Comparison of ENCODE assay signal across 8 cellular contexts in genomic region chr20:35954907-35955251, GRCh38. TPM values are rescaled to one million over a fixed set of nuclear protein-coding genes. Genes with fewer than 3 reads are reported as not detected.
DNase-seq lines count a peak whose midpoint lies in the region; ATAC-seq and TF ChIP-seq lines count a peak whose summit lies in the region.

No MANE protein-coding gene starts in this region.

- H3K27me3 Mint-ChIP-seq in immature natural killer cell (ENCODE audit: low read depth in 3 of 3) = peaks cover 8 to 17% (median 12%) of the 10 kb centered on the region in 3 donors
- H3K27me3 Mint-ChIP-seq in stimulated activated naive B cell treated with anti-CD40 and anti-IgM and Interleukin-4, amounts not matched to agents 10 μg/mL and 1 μg/mL and 100 μg/mL, for 72 hours = no peaks in the 10 kb centered on the region

- H3K4me1 Mint-ChIP-seq in immature natural killer cell = peaks cover 23 to 31% of the 10 kb centered on the region in 2 donors
- H3K4me1 Mint-ChIP-seq in stimulated activated naive B cell treated with anti-CD40 and anti-IgM and Interleukin-4, amounts not matched to agents 10 μg/mL and 1 μg/mL and 100 μg/mL, for 72 hours = peaks cover 10 to 15% of the 10 kb centered on the region in 2 donors

- no peak for TF ChIP-seq CTCF in astrocyte of the cerebellum (IDR thresholded peaks at IDR 0.05; ENCODE audit: low read depth, low read length, missing control alignments)

- in situ Hi-C loops in astrocyte of the cerebellum (cut with HindIII; ENCODE audit: low sequenced_read_pairs) = no loop called here

- peak overlapping the region; percentile 98 for H3K4me3 ChIP-seq in astrocyte of the cerebellum (ENCODE audit: low read depth, low read length)

- peak overlapping the region; percentile 99 to 100 (median 100) for H3K27ac Mint-ChIP-seq in immature natural killer cell
- H3K27ac Mint-ChIP-seq in stimulated activated naive B cell treated with anti-CD40 and anti-IgM and Interleukin-4, amounts not matched to agents 10 μg/mL and 1 μg/mL and 100 μg/mL, for 72 hours = peak overlapping the region; percentile 100

- H3K9me3 Mint-ChIP-seq in immature natural killer cell = no peaks in the 10 kb centered on the region
- H3K9me3 Mint-ChIP-seq in stimulated activated naive B cell treated with anti-CD40 and anti-IgM and Interleukin-4, amounts not matched to agents 10 μg/mL and 1 μg/mL and 100 μg/mL, for 72 hours = peaks cover 6 to 8% of the 10 kb centered on the region in 2 donors

- H3K36me3 Mint-ChIP-seq in immature natural killer cell = peaks cover 0 to 4% (median 0%) of the 10 kb centered on the region in 3 donors
- H3K36me3 Mint-ChIP-seq in stimulated activated naive B cell treated with anti-CD40 and anti-IgM and Interleukin-4, amounts not matched to agents 10 μg/mL and 1 μg/mL and 100 μg/mL, for 72 hours = peaks cover 12 to 14% of the 10 kb centered on the region in 2 donors

- peak; percentile 45 for DNase-seq in stimulated activated CD4-positive, alpha-beta T cell treated with anti-CD3 and anti-CD28 coated beads, Interleukin-15, amount 100 ng/mL, for 24 hours
- no peak for DNase-seq in stimulated activated CD4-positive, alpha-beta T cell treated with anti-CD3 and anti-CD28 coated beads, Interleukin-2, amount 100 ng/mL, for 48 hours
- peak; percentile 56 for DNase-seq in NCI-H2196 (lab: John Stamatoyannopoulos, UW; ENCODE audit: unreplicated experiment)
- DNase-seq in astrocyte of the cerebellum (ENCODE audit: low read depth) = no peak
- peak; percentile 68 to 78 (median 74) for DNase-seq in immature natural killer cell
- DNase-seq in stimulated activated naive B cell treated with anti-CD40 and anti-IgM and Interleukin-4, amounts not matched to agents 10 μg/mL and 1 μg/mL and 100 μg/mL, for 72 hours = no peak
- DNase-seq in KG1 (lab: John Stamatoyannopoulos, UW) = no peak
- DNase-seq in head of caudate nucleus = no peak

- peak; percentile 28 to 36 for ATAC-seq in stimulated activated naive B cell treated with anti-CD40 and anti-IgM and Interleukin-4, amounts not matched to agents 10 μg/mL and 1 μg/mL and 100 μg/mL, for 72 hours (replicated peaks)

- intact Hi-C loops in head of caudate nucleus (cut with DNase I) = no loop called here

- H3K4me3 Mint-ChIP-seq in immature natural killer cell = peak overlapping the region; percentile 99 to 100 (median 99)
- peak overlapping the region; percentile 93 to 100 for H3K4me3 Mint-ChIP-seq in stimulated activated naive B cell treated with anti-CD40 and anti-IgM and Interleukin-4, amounts not matched to agents 10 μg/mL and 1 μg/mL and 100 μg/mL, for 72 hours

RNA-seq across cellular contexts. Expression of gene SCAND1, which starts 0.6 kb away (rescaled TPM):
- polyA plus RNA-seq in immature natural killer cell = 100 to 1,000 TPM; 177 to 270 (median 215) TPM

RNA-seq across cellular contexts. Expression of gene CNBD2, which starts 13.5 kb away (rescaled TPM):
- polyA plus RNA-seq in immature natural killer cell = 10 to 100 TPM in 1 of 3 donors, 1 to 10 TPM in 2; 8.2 to 13.7 (median 8.4) TPM

Comparison
In these comparisons a context has a peak if more than half of its experiments do, and no peak if none do; other contexts are left out.
1. DNase-seq: peak in stimulated activated CD4-positive, alpha-beta T cell treated with anti-CD3 and anti-CD28 coated beads, Interleukin-15, amount 100 ng/mL, for 24 hours (single experiment), NCI-H2196 (single experiment) and immature natural killer cell (3 of 3); none in stimulated activated CD4-positive, alpha-beta T cell treated with anti-CD3 and anti-CD28 coated beads, Interleukin-2, amount 100 ng/mL, for 48 hours (0 of 2), astrocyte of the cerebellum (single experiment), stimulated activated naive B cell treated with anti-CD40 and anti-IgM and Interleukin-4, amounts not matched to agents 10 μg/mL and 1 μg/mL and 100 μg/mL, for 72 hours (single experiment), KG1 (single experiment) and head of caudate nucleus (0 of 42).